ENCODE assay signal across 32 cellular contexts in the genomic region with DNA sequence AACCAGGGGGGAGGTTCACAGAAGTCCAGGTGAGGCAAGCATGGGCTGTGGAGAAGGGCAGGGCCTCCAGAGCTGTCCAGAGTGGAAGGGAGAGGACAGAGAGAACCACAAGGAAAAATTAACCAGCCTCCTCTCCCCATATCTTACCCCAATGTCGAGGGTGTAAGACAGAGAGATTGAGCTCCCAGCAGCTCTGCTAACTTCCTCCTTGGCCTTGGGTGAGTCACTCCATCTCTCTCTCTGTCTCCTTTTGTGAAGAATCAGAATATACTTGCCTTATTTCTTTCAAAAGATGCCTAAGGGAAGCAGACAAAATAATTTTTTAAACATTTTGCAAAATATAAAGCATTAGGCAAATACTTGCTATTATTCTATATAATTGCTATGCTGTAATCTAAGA. TPM values are rescaled to one million over a fixed set of nuclear protein-coding genes. Genes with fewer than 3 reads are reported as not detected.
DNase-seq lines count a peak whose midpoint lies in the region; ATAC-seq, FAIRE-seq and TF ChIP-seq lines count a peak whose summit lies in the region.
"Had no signal": no experiment of that assay in that cellular context is flagged by ENCODE, and none has a peak within 500 bp of the region (broad histone marks: within the 10 kb centered on the region; RNA-seq: fewer than 3 reads in every experiment).

No MANE protein-coding gene starts in this region.

- no peak for TF ChIP-seq EP300 in K562 (IDR thresholded peaks at IDR 0.05; ENCODE audit: low read length)

- 0% methylated on average over 1 of the region's 1 CpG for WGBS in K562 (ENCODE audit: insufficient coverage, low coverage, missing lambda C conversion rate)
- WGBS in right lobe of liver (ENCODE audit: insufficient coverage, low coverage, low lambda C conversion rate, missing lambda C conversion rate): 21% methylated on average over 1 of the region's 1 CpG

- intact Hi-C loops in K562 (cut with micrococcal nuclease): no loop called here
- intact Hi-C loops in right lobe of liver (cut with DNase I): no loop called here

- in situ Hi-C loops in K562 (cut with MboI): no loop called here

- CTCF ChIA-PET in K562 (lab: Yijun Ruan, JAX; ENCODE audit: low intra/inter-chr PET ratio): no interaction called here

- H3K9me3 ChIP-seq in K562 (replicated peaks; ENCODE audit: control insufficient read depth, insufficient read depth, low read depth, low read length): no peaks in the 10 kb centered on the region
- H3K9me3 ChIP-seq in osteoblast (ENCODE audit: low read depth, low read length): no peaks in the 10 kb centered on the region
- no peaks in the 10 kb centered on the region for H3K9me3 ChIP-seq in right lobe of liver
- H3K9me3 ChIP-seq: lower lobe of right lung, tibial nerve had no signal

- POLR2A ChIA-PET in K562 (lab: Yijun Ruan, JAX): interaction anchor here (0.5 to 1.7 kb wide), 7 partner anchors 9 to 812 kb away, joined by 3 to 9 read pairs (median 3); no protein-coding TSS in a partner anchor

- no TSS peak for BruUV-seq in K562 (replicated peaks; lab: Mats Ljungman, UMichigan)

- peaks cover 3 to 5% of the 10 kb centered on the region in 2 experiments; a peak in 3 of 5 replicates for H3K4me1 ChIP-seq in K562 (replicated peaks in 1 of 2; ENCODE audit: control insufficient read depth in 2 of 2, insufficient read depth in 2 of 2, low read length in 2 of 2)
- H3K4me1 ChIP-seq in osteoblast (ENCODE audit: insufficient read depth, low read length): no peaks in the 10 kb centered on the region
- H3K4me1 ChIP-seq in right lobe of liver: no peaks in the 10 kb centered on the region
- H3K4me1 ChIP-seq: tibial nerve had no signal

- H2AFZ ChIP-seq in K562 (ENCODE audit: low read depth, low read length) (no peak overlapping the region), osteoblast (ENCODE audit: low read length) (no peak overlapping the region)
- H2AFZ ChIP-seq: PC-9 had no signal

- no peak overlapping the region for H3K27ac ChIP-seq in K562 (ENCODE audit: extremely low read depth, low read depth, low read length)
- H3K27ac ChIP-seq in osteoblast (ENCODE audit: low read depth, low read length): no peak overlapping the region
- no peak overlapping the region for H3K27ac ChIP-seq in right lobe of liver
- H3K27ac ChIP-seq: 22Rv1, lower lobe of right lung, PC-9, tibial nerve had no signal

- no peak overlapping the region for H3K4me2 ChIP-seq in K562 (ENCODE audit: insufficient read depth, low read length)
- no peak overlapping the region for H3K4me2 ChIP-seq in osteoblast (ENCODE audit: insufficient read depth, low read length)
- H3K4me2 ChIP-seq: PC-9 had no signal

- H3K9ac ChIP-seq in K562 (ENCODE audit: insufficient read depth in 1 of 2, low read depth in 2 of 2, low read length in 2 of 2): no peak overlapping the region

- H4K20me1 ChIP-seq in K562 (replicated peaks; ENCODE audit: control insufficient read depth, insufficient read depth, low read length) (no peaks in the 10 kb centered on the region), osteoblast (ENCODE audit: insufficient read depth, low read length) (no peaks in the 10 kb centered on the region)

- no peak for TF ChIP-seq POLR2A in K562 (conservative IDR thresholded peaks at IDR 0.05)
- TF ChIP-seq POLR2A in right lobe of liver (IDR thresholded peaks at IDR 0.05): no peak

- TF ChIP-seq RAD21 in K562 (CRISPR knock-in tag; conservative IDR thresholded peaks at IDR 0.05 in 1 of 2, IDR thresholded peaks at IDR 0.05 in 1 of 2): no peak

- FAIRE-seq in K562 (lab: Jason Lieb, UNC): no peak
- FAIRE-seq in D721Med (lab: Jason Lieb, UNC): no peak
- FAIRE-seq: endometrium, H1, keratinocyte had no signal

- no peaks in the 10 kb centered on the region for H3K9me1 ChIP-seq in K562 (ENCODE audit: control insufficient read depth, insufficient read depth, low read length)

- H3K79me2 ChIP-seq in K562 (ENCODE audit: control insufficient read depth, insufficient read depth, low read length) (no peaks in the 10 kb centered on the region), osteoblast (ENCODE audit: insufficient read depth, low read length) (no peaks in the 10 kb centered on the region)

- H3K27me3 ChIP-seq in K562 (ENCODE audit: control insufficient read depth in 2 of 2, insufficient read depth in 2 of 2, low read length in 2 of 2) (no peaks in the 10 kb centered on the region), osteoblast (ENCODE audit: insufficient read depth, low read length) (no peaks in the 10 kb centered on the region), right lobe of liver (no peaks in the 10 kb centered on the region)
- H3K27me3 ChIP-seq: tibial nerve had no signal

- H3K36me3 ChIP-seq in K562 (ENCODE audit: control insufficient read depth, insufficient read depth, low read length): no peaks in the 10 kb centered on the region
- no peaks in the 10 kb centered on the region for H3K36me3 ChIP-seq in osteoblast (ENCODE audit: insufficient read depth, low read length)
- no peaks in the 10 kb centered on the region for H3K36me3 ChIP-seq in right lobe of liver
- H3K36me3 ChIP-seq: lower lobe of right lung, tibial nerve had no signal

- no peak for TF ChIP-seq CTCF in K562 (IDR thresholded peaks at IDR 0.05 in 2 of 3, conservative IDR thresholded peaks at IDR 0.05 in 1 of 3; ENCODE audit: insufficient read depth in 2 of 3, low read depth in 1 of 3, low read length in 3 of 3)
- no peak for TF ChIP-seq CTCF in osteoblast (IDR thresholded peaks at IDR 0.05; ENCODE audit: extremely low read depth, low read depth, low read length)
- no peak for TF ChIP-seq CTCF in D721Med (IDR thresholded peaks at IDR 0.05; ENCODE audit: insufficient read depth, missing control alignments)
- no peak for TF ChIP-seq CTCF in right lobe of liver (IDR thresholded peaks at IDR 0.05)

- ATAC-seq in K562: peak; percentile 35; the same call in 2 of the 3 replicates
- no peak for ATAC-seq in right lobe of liver
- ATAC-seq in GM19463 (IDR thresholded peaks at IDR 0.05; ENCODE audit: unreplicated experiment): no peak
- ATAC-seq: sciatic nerve had no signal

- peak; percentile 20 for DNase-seq in NK-92 treated with Interleukin-12 subunit alpha and Interleukin-12 subunit beta, amount 100 ng/mL, for 24 hours (lab: John Stamatoyannopoulos, UW)
- DNase-seq in NK-92 (lab: John Stamatoyannopoulos, UW; ENCODE audit: unreplicated experiment): no peak
- peak; percentile 5 to 27 for DNase-seq in NOMO-1 (lab: John Stamatoyannopoulos, UW; ENCODE audit: unreplicated experiment in 2 of 2)
- no peak for DNase-seq in K562 (ENCODE audit: extremely low read depth in 1 of 4, low spot score in 3 of 4)
- DNase-seq in osteoblast (ENCODE audit: insufficient read length, low spot score, missing footprints): peak; percentile 78
- DNase-seq in D721Med (ENCODE audit: insufficient read length, low spot score): no peak
- no peak for DNase-seq in right lobe of liver
- DNase-seq: activated CD4-positive, CD25-positive, alpha-beta regulatory T cell treated with anti-CD3 and anti-CD28 coated beads, Interleukin-2, amount 50 U/mL, for 72 hours; activated T-cell treated with anti-CD3 and anti-CD28 coated beads, Interleukin-2, amount 50 U/mL, for 24 hours; anterior cingulate cortex; GDM1; KG1; lower lobe of right lung; NCI-H1092; NCI-H187 treated with DMSO at 0.1 percent for 48 hours; NCI-H748 treated with DMSO at 0.1 percent for 48 hours; PC-9; Right ventricle myocardium superior; SW 1271 had no signal

- H3K4me3 ChIP-seq in K562: no peak overlapping the region
- H3K4me3 ChIP-seq in osteoblast (ENCODE audit: insufficient read depth, low read length): no peak overlapping the region
- H3K4me3 ChIP-seq in right lobe of liver: no peak overlapping the region
- H3K4me3 ChIP-seq: lower lobe of right lung, PC-9, tibial nerve had no signal

TF ChIP-seq in K562, 482 proteins besides CTCF, POLR2A, EP300 and RAD21 (continues in another document):
- TF ChIP-seq ILF3 (IDR thresholded peaks at IDR 0.05; ENCODE audit: borderline replicate concordance) (no peak), HOXB6 (CRISPR knock-in tag; IDR thresholded peaks at IDR 0.05; ENCODE audit: borderline replicate concordance) (no peak), JUND (IDR thresholded peaks at IDR 0.05; ENCODE audit: borderline replicate concordance, low read depth, low read length) (peak; percentile 74; the same call in 1 of the 2 replicates), JUND (tag; IDR thresholded peaks at IDR 0.05; ENCODE audit: borderline replicate concordance, low read depth, low read length) (peak; percentile 50; the same call in 2 of the 3 replicates), FOSL1 (tag; conservative IDR thresholded peaks at IDR 0.05) (peak; percentile 79), ZNF384 (IDR thresholded peaks at IDR 0.05; ENCODE audit: low read depth, low read length) (no peak), POLR2G (IDR thresholded peaks at IDR 0.05; ENCODE audit: low read depth, low read length) (no peak), TARDBP (IDR thresholded peaks at IDR 0.05) (no peak), JUN (IDR thresholded peaks at IDR 0.05; ENCODE audit: borderline replicate concordance, low read depth, low read length) (no peak), JUN (CRISPR knock-in tag; IDR thresholded peaks at IDR 0.05; ENCODE audit: borderline replicate concordance) (no peak)

RNA-seq across cellular contexts. Expression of a gene that starts 58.3 kb away (rescaled TPM):
- total RNA-seq in K562 (2011; cell fraction: chromatin; rRNA removed; ENCODE audit: low replicate concordance): not detected in 2 replicates
- total RNA-seq in K562 (2011; cell fraction: nucleolus; rRNA removed): not detected in 2 replicates
- not detected in 2 replicates for total RNA-seq in K562 (2011; cell fraction: nucleoplasm; rRNA removed)
- total RNA-seq in K562 (2014; rRNA removed): not detected in 2 replicates
- total RNA-seq in K562 (2014; rRNA removed; fragmentation: Illumina TruSeq; extraction: Trizol): not detected in 2 replicates
- total RNA-seq in K562 (2015; rRNA removed; fragmentation: Illumina TruSeq; extraction: Trizol): not detected in 2 replicates
- total RNA-seq in K562 (2021): not detected in 2 replicates
- polyA plus RNA-seq in K562 (2011; rRNA removed): not detected in 2 replicates
- polyA plus RNA-seq in K562 (2011; cell fraction: cytosol; rRNA removed): not detected in 2 replicates
- polyA plus RNA-seq in K562 (2011; cell fraction: nucleus; rRNA removed): not detected in 2 replicates
- polyA plus RNA-seq in K562 (2012): 0.01 TPM in 1 of 2 replicates, not detected in the other
- polyA plus RNA-seq in K562 (2014; fragmentation: Illumina TruSeq; extraction: Trizol): not detected in 2 replicates
- not detected for polyA plus RNA-seq in K562 (2014; fragmentation: Nextera tagmentation; extraction: Ambion mirVana)
- 0.09 TPM in 1 of 2 replicates, not detected in the other for polyA plus RNA-seq in K562 (2014; rRNA removed)
- polyA minus RNA-seq in K562 (2011; rRNA and poly(A)+ RNA removed): 0.04 TPM in 1 of 2 replicates, not detected in the other
- polyA minus RNA-seq in K562 (2011; cell fraction: cytosol; rRNA and poly(A)+ RNA removed): not detected in 2 replicates
- not detected in 2 replicates for polyA minus RNA-seq in K562 (2011; cell fraction: nucleus; rRNA and poly(A)+ RNA removed)
- not detected in 2 replicates for total RNA-seq in osteoblast
- total RNA-seq in right lobe of liver: 10 to 100 TPM in 5 of 6 experiments, 1 to 10 TPM in 1; 5.8 to 21.6 (median 16.1) TPM
- total RNA-seq: activated CD4-positive, alpha-beta memory T cell treated with anti-CD3 and anti-CD28 coated beads, Interleukin-2, amount 10 ng/mL, durations not matched to agents 7 days and 5 days; cardiac septum; fibroblast of lung; glomerular endothelial cell; H1; mononuclear cell; neural crest cell; PC-9; Right ventricle myocardium superior; sciatic nerve had no signal
- polyA plus RNA-seq: fibroblast of lung, H1, keratinocyte had no signal

Comparison
In these comparisons a context has a peak if more than half of its experiments do, and no peak if none do; other contexts are left out.
1. DNase-seq: peak in NK-92 treated with Interleukin-12 subunit alpha and Interleukin-12 subunit beta, amount 100 ng/mL, for 24 hours (single experiment), NOMO-1 (2 of 2) and osteoblast (single experiment); none in NK-92 (single experiment), K562 (0 of 4), D721Med (single experiment) and right lobe of liver (0 of 3).